Comparison of ENCODE assay signal across 14 cellular contexts in genomic region chr2:70403267-70404053, GRCh38.
A peak's percentile ranks its signal among the peaks of the same experiment; 100 is the strongest.
DNase-seq lines count a peak whose midpoint lies in the region; ATAC-seq and TF ChIP-seq lines count a peak whose summit lies in the region.
"Had no signal": no experiment of that assay in that cellular context is flagged by ENCODE, and none has a peak within 500 bp of the region (broad histone marks: within the 10 kb centered on the region; RNA-seq: fewer than 3 reads in every experiment).

No MANE protein-coding gene starts in this region.

- peak overlapping the region; percentile 71 for H3K27ac Mint-ChIP-seq in GM23338

- peaks cover 14% of the 10 kb centered on the region for H3K27me3 Mint-ChIP-seq in GM23338 (ENCODE audit: insufficient read depth, low read depth, poor library complexity)

- H3K9ac ChIP-seq in BLaER1 (no peak overlapping the region), duodenal mucosa (ENCODE audit: low read depth in 1 of 2, low read length in 2 of 2) (no peak overlapping the region)

- intact Hi-C loops in vagina (cut with DNase I), result no loop called here

- H3K4me1 ChIP-seq in BLaER1 (peaks cover 27% of the 10 kb centered on the region), GM23338 (ENCODE audit: insufficient read depth) (no peaks in the 10 kb centered on the region), duodenal mucosa (ENCODE audit: control insufficient read depth in 1 of 2, insufficient read depth in 2 of 2, low read length in 2 of 2) (peaks cover 5 to 11% of the 10 kb centered on the region in 2 donors), vagina (no peaks in the 10 kb centered on the region)

- H3K27ac ChIP-seq in BLaER1 (no peak overlapping the region), GM23338 (ENCODE audit: low read depth) (no peak overlapping the region), duodenal mucosa (ENCODE audit: low read depth, low read length) (no peak overlapping the region), vagina (no peak overlapping the region)
- H3K27ac ChIP-seq: stomach had no signal

- H3K4me3 ChIP-seq in BLaER1 (no peak overlapping the region), GM23338 (no peak overlapping the region), duodenal mucosa (ENCODE audit: low read depth in 1 of 2, low read length in 2 of 2) (peak overlapping the region; percentile 8 to 35), vagina (no peak overlapping the region)
- H3K4me3 ChIP-seq: stomach had no signal

- H3F3A ChIP-seq in GM23338 (replicated peaks; ENCODE audit: low read depth), result no peaks in the 10 kb centered on the region

- ATAC-seq in GM23338, result no peak
- ATAC-seq in HG03439 (IDR thresholded peaks at IDR 0.05; ENCODE audit: unreplicated experiment), result no peak
- ATAC-seq in HG03565 (IDR thresholded peaks at IDR 0.05; ENCODE audit: unreplicated experiment), result no peak
- no peak for ATAC-seq in GM21723 (IDR thresholded peaks at IDR 0.05; ENCODE audit: unreplicated experiment)

- peak; percentile 44 for DNase-seq in GM23338 (ENCODE audit: low spot score)
- DNase-seq in NCI-H345 treated with DMSO at 0.1 percent for 48 hours (lab: John Stamatoyannopoulos, UW; ENCODE audit: unreplicated experiment), result peak; percentile 70
- DNase-seq in vagina (ENCODE audit: extremely low spot score in 2 of 2), result no peak
- DNase-seq: activated CD4-positive, alpha-beta T cell treated with anti-CD3 and anti-CD28 coated beads, Interleukin-2, amount 50 U/mL, for 48 hours; kidney glomerular epithelial cell; NCI-H526 treated with DMSO at 0.1 percent for 48 hours; posterior cingulate gyrus; Right ventricle myocardium superior; stomach had no signal

- no peaks in the 10 kb centered on the region for H3K36me3 Mint-ChIP-seq in GM23338 (ENCODE audit: low read depth)

- H4K20me1 ChIP-seq in BLaER1, result no peaks in the 10 kb centered on the region
- no peaks in the 10 kb centered on the region for H4K20me1 ChIP-seq in GM23338 (replicated peaks; ENCODE audit: insufficient read depth)

- no peak overlapping the region for H3K4me3 Mint-ChIP-seq in GM23338

- H3K27me3 ChIP-seq in BLaER1, result no peaks in the 10 kb centered on the region
- peaks cover 4% of the 10 kb centered on the region; the same call in 1 of the 2 replicates for H3K27me3 ChIP-seq in GM23338 (ENCODE audit: insufficient read depth)
- no peaks in the 10 kb centered on the region for H3K27me3 ChIP-seq in duodenal mucosa (ENCODE audit: control insufficient read depth in 1 of 2, insufficient read depth in 2 of 2, low read length in 2 of 2)
- H3K27me3 ChIP-seq in vagina, result no peaks in the 10 kb centered on the region

- peaks cover 3% of the 10 kb centered on the region; the same call in 1 of the 3 replicates for H3K4me1 Mint-ChIP-seq in GM23338

- H3K9me3 ChIP-seq in BLaER1, result peaks cover 9% of the 10 kb centered on the region
- H3K9me3 ChIP-seq in duodenal mucosa (ENCODE audit: control insufficient read depth in 1 of 2, low read length in 2 of 2), result no peaks in the 10 kb centered on the region
- no peaks in the 10 kb centered on the region for H3K9me3 ChIP-seq in vagina
- H3K9me3 ChIP-seq: stomach had no signal

- no peak for TF ChIP-seq POLR2A in vagina (IDR thresholded peaks at IDR 0.05)

- no peaks in the 10 kb centered on the region for H3K79me2 ChIP-seq in GM23338 (replicated peaks; ENCODE audit: insufficient read depth)

- TF ChIP-seq CTCF in GM23338 (conservative IDR thresholded peaks at IDR 0.05; ENCODE audit: low read depth in 2 of 2), result peak; percentile 13 to 31; a peak in 2 of 4 replicates
- no peak for TF ChIP-seq CTCF in vagina (IDR thresholded peaks at IDR 0.05)

- peak overlapping the region; percentile 51 for H3K4me2 ChIP-seq in BLaER1
- H3K4me2 ChIP-seq in GM23338, result no peak overlapping the region

- H3K9me2 ChIP-seq in GM23338 (ENCODE audit: insufficient read depth), result peaks cover 4% of the 10 kb centered on the region; the same call in 1 of the 2 replicates

- H3K9me3 Mint-ChIP-seq in GM23338, result no peaks in the 10 kb centered on the region; the same call in 2 of the 3 replicates

- H3K36me3 ChIP-seq in BLaER1 (no peaks in the 10 kb centered on the region), GM23338 (ENCODE audit: insufficient read depth) (no peaks in the 10 kb centered on the region), duodenal mucosa (ENCODE audit: control insufficient read depth in 1 of 2, insufficient read depth in 2 of 2, low read length in 2 of 2) (no peaks in the 10 kb centered on the region), vagina (no peaks in the 10 kb centered on the region)
- H3K36me3 ChIP-seq: stomach had no signal

- peak overlapping the region; percentile 72 for H2AFZ ChIP-seq in GM23338

TF ChIP-seq in GM23338, 12 proteins besides CTCF, POLR2A, EP300 and RAD21 (continues in another document):
- TF ChIP-seq ZNF331 (CRISPR knock-in tag; IDR thresholded peaks at IDR 0.05; ENCODE audit: low read depth) (no peak), CREB1 (CRISPR knock-in tag; IDR thresholded peaks at IDR 0.05; ENCODE audit: low read depth) (no peak), NANOG (IDR thresholded peaks at IDR 0.05; ENCODE audit: borderline replicate concordance) (no peak), ZNF462 (CRISPR knock-in tag; IDR thresholded peaks at IDR 0.05) (no peak), ETS1 (IDR thresholded peaks at IDR 0.05) (no peak)

Comparison
In these comparisons a context has a peak if more than half of its experiments do, and no peak if none do; other contexts are left out.
1. H3K4me3 ChIP-seq: peak in duodenal mucosa (2 of 2); none in BLaER1 (single experiment), GM23338 (single experiment) and vagina (0 of 2).
2. DNase-seq: peak in GM23338 (single experiment) and NCI-H345 treated with DMSO at 0.1 percent for 48 hours (single experiment); none in vagina (0 of 2).
3. CTCF ChIP-seq: peak in GM23338 (2 of 2); none in vagina (0 of 3).